Comparison of ENCODE assay signal across 19 cellular contexts in genomic region chr17:15896834-15897233, GRCh38. TPM values are rescaled to one million over a fixed set of nuclear protein-coding genes. Genes with fewer than 3 reads are reported as not detected.
DNase-seq lines count a peak whose midpoint lies in the region; ATAC-seq and TF ChIP-seq lines count a peak whose summit lies in the region.
"Had no signal": no experiment of that assay in that cellular context is flagged by ENCODE, and none has a peak within 500 bp of the region (broad histone marks: within the 10 kb centered on the region; RNA-seq: fewer than 3 reads in every experiment).

No MANE protein-coding gene starts in this region.

- H3K9me3 Mint-ChIP-seq in activated naive CD4-positive, alpha-beta T cell treated with anti-CD3 and anti-CD28 coated beads, Interleukin-2, amount 50 U/mL, for 24 hours: no peaks in the 10 kb centered on the region
- no peaks in the 10 kb centered on the region for H3K9me3 Mint-ChIP-seq in activated naive CD4-positive, alpha-beta T cell treated with anti-CD3 and anti-CD28 coated beads for 36 hours
- H3K9me3 Mint-ChIP-seq in CD8-positive, alpha-beta memory T cell: peaks cover 0 to 3% (median 0%) of the 10 kb centered on the region in 5 donors
- no peaks in the 10 kb centered on the region for H3K9me3 Mint-ChIP-seq in activated T-helper 17 cell treated with anti-CD3 and anti-CD28 coated beads, Interleukin-2, amount 50 U/mL, for 72 hours
- no peaks in the 10 kb centered on the region for H3K9me3 Mint-ChIP-seq in natural killer cell

- no peak for DNase-seq in activated naive CD4-positive, alpha-beta T cell treated with anti-CD3 and anti-CD28 coated beads for 36 hours
- no peak for DNase-seq in CD8-positive, alpha-beta memory T cell
- no peak for DNase-seq in natural killer cell
- DNase-seq in GM19240 (ENCODE audit: insufficient read length, low spot score): no peak
- DNase-seq in kidney glomerular epithelial cell (lab: John Stamatoyannopoulos, UW): no peak
- DNase-seq in activated CD4-positive, CD25-positive, alpha-beta regulatory T cell (lab: John Stamatoyannopoulos, UW): no peak
- DNase-seq: GM23248, HCEC 1CT, IMR-90, Kasumi-1, NCI-H1105 treated with DMSO at 0.1 percent for 48 hours, NCI-H187, NCI-H526 treated with DMSO at 0.1 percent for 48 hours, SHP77 treated with DMSO at 0.1 percent for 48 hours had no signal

- H3K36me3 Mint-ChIP-seq in activated naive CD4-positive, alpha-beta T cell treated with anti-CD3 and anti-CD28 coated beads, Interleukin-2, amount 50 U/mL, for 24 hours: no peaks in the 10 kb centered on the region
- H3K36me3 Mint-ChIP-seq in activated naive CD4-positive, alpha-beta T cell treated with anti-CD3 and anti-CD28 coated beads for 36 hours (ENCODE audit: low read depth): no peaks in the 10 kb centered on the region
- H3K36me3 Mint-ChIP-seq in CD8-positive, alpha-beta memory T cell: peaks cover 0 to 4% (median 1%) of the 10 kb centered on the region in 3 donors
- H3K36me3 Mint-ChIP-seq in activated T-helper 17 cell treated with anti-CD3 and anti-CD28 coated beads, Interleukin-2, amount 50 U/mL, for 72 hours (ENCODE audit: low read depth): no peaks in the 10 kb centered on the region
- H3K36me3 Mint-ChIP-seq in natural killer cell: no peaks in the 10 kb centered on the region

- no peaks in the 10 kb centered on the region for H3K9me3 ChIP-seq in CD8-positive, alpha-beta memory T cell (ENCODE audit: low read length)

- H3K27me3 Mint-ChIP-seq in activated naive CD4-positive, alpha-beta T cell treated with anti-CD3 and anti-CD28 coated beads, Interleukin-2, amount 50 U/mL, for 24 hours: no peaks in the 10 kb centered on the region
- no peaks in the 10 kb centered on the region for H3K27me3 Mint-ChIP-seq in activated naive CD4-positive, alpha-beta T cell treated with anti-CD3 and anti-CD28 coated beads for 36 hours (ENCODE audit: low read depth)
- H3K27me3 Mint-ChIP-seq in CD8-positive, alpha-beta memory T cell: peaks cover 0 to 7% of the 10 kb centered on the region in 2 donors
- H3K27me3 Mint-ChIP-seq in activated T-helper 17 cell treated with anti-CD3 and anti-CD28 coated beads, Interleukin-2, amount 50 U/mL, for 72 hours: no peaks in the 10 kb centered on the region
- peaks cover 0 to 2% of the 10 kb centered on the region in 2 donors for H3K27me3 Mint-ChIP-seq in natural killer cell (ENCODE audit: low read depth in 2 of 2)

- H3K4me1 ChIP-seq in CD8-positive, alpha-beta memory T cell (ENCODE audit: insufficient read depth, low read length): peaks cover 3% of the 10 kb centered on the region

- TF ChIP-seq CTCF in natural killer cell (IDR thresholded peaks at IDR 0.05): no peak

- H3K27me3 ChIP-seq in CD8-positive, alpha-beta memory T cell (ENCODE audit: insufficient read depth, low read length, poor library complexity, severe bottlenecking): no peaks in the 10 kb centered on the region

- CTCF ChIA-PET in activated naive CD4-positive, alpha-beta T cell treated with anti-CD3 and anti-CD28 coated beads for 36 hours (lab: Charles Lee): no interaction called here
- CTCF ChIA-PET in CD8-positive, alpha-beta memory T cell (lab: Charles Lee): no interaction called here

- H3K27ac ChIP-seq in CD8-positive, alpha-beta memory T cell (ENCODE audit: low read depth, low read length): no peak overlapping the region
- H3K27ac ChIP-seq: C4-2B, GM23248 had no signal

- H3K4me1 Mint-ChIP-seq in activated naive CD4-positive, alpha-beta T cell treated with anti-CD3 and anti-CD28 coated beads, Interleukin-2, amount 50 U/mL, for 24 hours: peaks cover 25% of the 10 kb centered on the region
- peaks cover 19% of the 10 kb centered on the region for H3K4me1 Mint-ChIP-seq in activated naive CD4-positive, alpha-beta T cell treated with anti-CD3 and anti-CD28 coated beads for 36 hours (ENCODE audit: low read depth)
- H3K4me1 Mint-ChIP-seq in CD8-positive, alpha-beta memory T cell: peaks cover 7 to 20% (median 15%) of the 10 kb centered on the region in 3 donors
- H3K4me1 Mint-ChIP-seq in activated T-helper 17 cell treated with anti-CD3 and anti-CD28 coated beads, Interleukin-2, amount 50 U/mL, for 72 hours: peaks cover 16% of the 10 kb centered on the region
- H3K4me1 Mint-ChIP-seq in natural killer cell: peaks cover 16 to 23% of the 10 kb centered on the region in 2 donors

- intact Hi-C loops in activated naive CD4-positive, alpha-beta T cell treated with anti-CD3 and anti-CD28 coated beads for 36 hours (cut with micrococcal nuclease): loop anchor here (1.0 kb wide), 1 partner anchor 62 kb away; no protein-coding TSS in a partner anchor
- intact Hi-C loops in natural killer cell (cut with micrococcal nuclease): no loop called here

- H3K27ac Mint-ChIP-seq in activated naive CD4-positive, alpha-beta T cell treated with anti-CD3 and anti-CD28 coated beads, Interleukin-2, amount 50 U/mL, for 24 hours: peak overlapping the region; percentile 49
- no peak overlapping the region for H3K27ac Mint-ChIP-seq in activated naive CD4-positive, alpha-beta T cell treated with anti-CD3 and anti-CD28 coated beads for 36 hours
- H3K27ac Mint-ChIP-seq in CD8-positive, alpha-beta memory T cell: peak overlapping the region in 4 of 8 donors; percentile 2 to 83 (median 46)
- H3K27ac Mint-ChIP-seq in activated T-helper 17 cell treated with anti-CD3 and anti-CD28 coated beads, Interleukin-2, amount 50 U/mL, for 72 hours: no peak overlapping the region
- H3K27ac Mint-ChIP-seq in natural killer cell: peak overlapping the region; percentile 83 to 92

- POLR2A ChIA-PET in CD8-positive, alpha-beta memory T cell (lab: Charles Lee): interaction anchor here (0.6 kb wide), 1 partner anchor 102 kb away, joined by 3 read pairs; the partner anchor contains the start of genes TTC19 and ZSWIM7

- no peak for ATAC-seq in activated T-helper 17 cell treated with anti-CD3 and anti-CD28 coated beads, Interleukin-2, amount 50 U/mL, for 72 hours (replicated peaks)
- no peak for ATAC-seq in natural killer cell
- ATAC-seq: A549 had no signal

- H3K4me3 ChIP-seq in CD8-positive, alpha-beta memory T cell (ENCODE audit: low read length): no peak overlapping the region
- H3K4me3 ChIP-seq: A549, GM23248 had no signal

- no peaks in the 10 kb centered on the region for H3K36me3 ChIP-seq in CD8-positive, alpha-beta memory T cell (ENCODE audit: insufficient read depth, low read length)

- H3K4me3 Mint-ChIP-seq in activated naive CD4-positive, alpha-beta T cell treated with anti-CD3 and anti-CD28 coated beads, Interleukin-2, amount 50 U/mL, for 24 hours: peak overlapping the region; percentile 84
- no peak overlapping the region for H3K4me3 Mint-ChIP-seq in activated naive CD4-positive, alpha-beta T cell treated with anti-CD3 and anti-CD28 coated beads for 36 hours
- peak overlapping the region in 6 of 7 donors; percentile 12 to 83 (median 82) for H3K4me3 Mint-ChIP-seq in CD8-positive, alpha-beta memory T cell
- H3K4me3 Mint-ChIP-seq in activated T-helper 17 cell treated with anti-CD3 and anti-CD28 coated beads, Interleukin-2, amount 50 U/mL, for 72 hours: peak overlapping the region; percentile 52
- peak overlapping the region; percentile 69 for H3K4me3 Mint-ChIP-seq in natural killer cell

RNA-seq across cellular contexts. Expression of gene ADORA2B, which starts 48.1 kb away (rescaled TPM):
- total RNA-seq in activated naive CD4-positive, alpha-beta T cell treated with anti-CD3 and anti-CD28 coated beads for 36 hours: under 1 TPM in 1 of 2 experiments, not detected in 1; 0.12 TPM
- under 1 TPM; 0.88 to 0.95 TPM for total RNA-seq in CD8-positive, alpha-beta memory T cell
- 1.2 TPM for polyA plus RNA-seq in CD8-positive, alpha-beta memory T cell
- 1 to 10 TPM in 1 of 2 donors, under 1 TPM in 1; 0.19 to 3.4 TPM for total RNA-seq in activated T-helper 17 cell treated with anti-CD3 and anti-CD28 coated beads, Interleukin-2, amount 50 U/mL, for 72 hours
- under 1 TPM; 0.14 to 0.88 (median 0.41) TPM for total RNA-seq in natural killer cell
- total RNA-seq: OCI-LY7 had no signal

Comparison
In these comparisons a context has a peak if more than half of its experiments do, and no peak if none do; other contexts are left out.
1. H3K27ac Mint-ChIP-seq: peak in activated naive CD4-positive, alpha-beta T cell treated with anti-CD3 and anti-CD28 coated beads, Interleukin-2, amount 50 U/mL, for 24 hours (single experiment) and natural killer cell (2 of 2); none in activated naive CD4-positive, alpha-beta T cell treated with anti-CD3 and anti-CD28 coated beads for 36 hours (single experiment) and activated T-helper 17 cell treated with anti-CD3 and anti-CD28 coated beads, Interleukin-2, amount 50 U/mL, for 72 hours (single experiment).